ENCODE assay signal across 14 cellular contexts in the genomic region with DNA sequence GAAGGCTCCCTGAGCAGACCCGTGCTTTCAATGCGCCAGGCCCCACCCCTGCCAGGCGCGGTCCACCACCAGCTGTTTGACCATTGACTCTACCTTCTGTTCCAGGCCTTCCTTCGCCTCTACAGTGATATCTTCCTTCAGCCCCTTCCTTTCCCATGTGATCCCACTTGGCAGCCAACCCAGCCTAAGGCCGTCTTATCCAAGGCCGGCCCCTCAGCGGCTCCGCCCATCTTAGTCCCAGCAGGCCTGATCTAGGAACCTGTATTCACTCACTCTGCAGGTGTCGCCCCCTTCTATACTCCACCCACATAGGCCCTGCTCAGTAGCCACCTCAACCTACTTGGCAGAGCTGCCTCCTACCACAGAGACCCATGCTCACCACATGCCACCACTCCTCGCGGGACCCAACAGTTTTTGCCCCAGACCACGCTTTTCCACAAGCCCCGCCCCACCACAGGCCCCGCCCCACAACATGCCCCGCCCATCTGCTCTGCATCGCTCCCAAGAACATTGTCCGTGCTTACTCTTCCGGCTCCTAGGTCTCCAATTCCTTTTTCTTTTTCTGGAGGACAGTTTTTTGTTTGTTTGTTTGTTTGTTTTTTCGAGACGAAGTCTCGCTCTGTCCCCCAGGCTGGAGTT. TPM values are rescaled to one million over a fixed set of nuclear protein-coding genes. Genes with fewer than 3 reads are reported as not detected.
A peak's percentile ranks its signal among the peaks of the same experiment; 100 is the strongest.
DNase-seq lines count a peak whose midpoint lies in the region; ATAC-seq, FAIRE-seq and TF ChIP-seq lines count a peak whose summit lies in the region.
"Had no signal": no experiment of that assay in that cellular context is flagged by ENCODE, and none has a peak within 500 bp of the region (broad histone marks: within the 10 kb centered on the region; RNA-seq: fewer than 3 reads in every experiment).

No MANE protein-coding gene starts in this region.

- peaks cover 43% of the 10 kb centered on the region for H3K79me2 ChIP-seq in endothelial cell of umbilical vein (ENCODE audit: control insufficient read depth, insufficient read depth, low read length)

- DNase-seq in NCI-H345 (lab: John Stamatoyannopoulos, UW): peak; percentile 27
- no peak for DNase-seq in NCI-H345 treated with DMSO at 0.1 percent for 48 hours (lab: John Stamatoyannopoulos, UW; ENCODE audit: unreplicated experiment)
- peak; percentile 41 for DNase-seq in endothelial cell of umbilical vein (ENCODE audit: low read depth, low spot score)
- no peak for DNase-seq in sciatic nerve (ENCODE audit: low spot score)
- DNase-seq in tibial nerve (ENCODE audit: low spot score in 2 of 2): no peak
- DNase-seq in KBM-7: no peak
- DNase-seq: activated CD8-positive, alpha-beta memory T cell treated with anti-CD3 and anti-CD28 coated beads, Interleukin-2, amount 10 ng/mL, durations not matched to agents 7 days and 5 days; midbrain; PC-3; T1000 had no signal

- peak overlapping the region; percentile 94 for H3K4me2 ChIP-seq in endothelial cell of umbilical vein (ENCODE audit: insufficient read depth, low read length)

- H3K27me3 Mint-ChIP-seq in IgD-negative memory B cell: peaks cover 9% of the 10 kb centered on the region

- intact Hi-C loops in endothelial cell of umbilical vein (cut with micrococcal nuclease): loop anchor here (5.0 kb wide), 1 partner anchor 100 kb away; the partner anchor contains the start of gene HSD17B14
- intact Hi-C loops in sciatic nerve (cut with DNase I): no loop called here

- dilution Hi-C loops in endothelial cell of umbilical vein (cut with MboI; ENCODE audit: extremely low pct_ligation_motif_present, low sequenced_read_pairs): no loop called here

- BruUV-seq in endothelial cell of umbilical vein (replicated peaks; lab: Mats Ljungman, UMichigan): no TSS peak

- H3K9me3 ChIP-seq in endothelial cell of umbilical vein (replicated peaks; ENCODE audit: control insufficient read depth, insufficient read depth, low read length) (no peaks in the 10 kb centered on the region), tibial nerve (no peaks in the 10 kb centered on the region)

- FAIRE-seq in endothelial cell of umbilical vein (lab: Jason Lieb, UNC): peak; percentile 59

- POLR2A ChIA-PET in endothelial cell of umbilical vein (lab: Charles Lee): no interaction called here

- H3K9ac ChIP-seq in endothelial cell of umbilical vein (replicated peaks; ENCODE audit: extremely low read depth, insufficient read depth, low read length): no peak overlapping the region

- H3K27ac Mint-ChIP-seq in IgD-negative memory B cell: peak overlapping the region in 1 of 3 donors; percentile 67

- H3K36me3 ChIP-seq in endothelial cell of umbilical vein (ENCODE audit: control insufficient read depth in 2 of 2, extremely low read depth in 1 of 2, insufficient read depth in 2 of 2, low read length in 2 of 2) (peaks cover 8 to 19% of the 10 kb centered on the region in 2 experiments), tibial nerve (peaks cover 0 to 6% (median 0%) of the 10 kb centered on the region in 3 donors)

- peak; percentile 1 for ATAC-seq in sciatic nerve
- ATAC-seq in GM18519 (IDR thresholded peaks at IDR 0.05; ENCODE audit: low FRiP score, unreplicated experiment): no peak
- ATAC-seq: activated CD8-positive, alpha-beta memory T cell treated with anti-CD3 and anti-CD28 coated beads, Interleukin-2, amount 10 ng/mL, durations not matched to agents 7 days and 5 days had no signal

- H3K27me3 ChIP-seq in endothelial cell of umbilical vein (ENCODE audit: control insufficient read depth in 2 of 2, insufficient read depth in 2 of 2, low read length in 2 of 2) (no peaks in the 10 kb centered on the region), tibial nerve (peaks cover 0 to 5% of the 10 kb centered on the region in 2 donors)

- no peaks in the 10 kb centered on the region for H3K9me1 ChIP-seq in endothelial cell of umbilical vein (replicated peaks; ENCODE audit: control insufficient read depth, extremely low read depth, insufficient read depth, low read length)

- peaks cover 0 to 4% (median 0%) of the 10 kb centered on the region in 3 donors for H3K9me3 Mint-ChIP-seq in IgD-negative memory B cell

- 59 to 62% methylated on average over 22 of the region's 22 CpGs for WGBS in tibial nerve, 2 donors

- peaks cover 2% of the 10 kb centered on the region for H3K36me3 Mint-ChIP-seq in IgD-negative memory B cell
- H3K36me3 Mint-ChIP-seq: activated CD8-positive, alpha-beta memory T cell treated with anti-CD3 and anti-CD28 coated beads, Interleukin-2, amount 10 ng/mL, durations not matched to agents 7 days and 5 days had no signal

- peak overlapping the region in 3 of 4 donors; percentile 24 to 72 (median 52) for H3K4me3 Mint-ChIP-seq in IgD-negative memory B cell

- peaks cover 0 to 17% (median 5%) of the 10 kb centered on the region in 3 donors for H3K4me1 Mint-ChIP-seq in IgD-negative memory B cell

- no peak for TF ChIP-seq POLR2A in endothelial cell of umbilical vein (IDR thresholded peaks at IDR 0.05; ENCODE audit: low read depth, low read length)
- TF ChIP-seq POLR2A in tibial nerve (IDR thresholded peaks at IDR 0.05): no peak

- TF ChIP-seq CTCF in endothelial cell of umbilical vein (IDR thresholded peaks at IDR 0.05; ENCODE audit: extremely low read depth in 1 of 2, insufficient read depth in 1 of 2, low read depth in 1 of 2, low read length in 2 of 2) (no peak), tibial nerve (IDR thresholded peaks at IDR 0.05) (no peak)

- H2AFZ ChIP-seq in endothelial cell of umbilical vein (ENCODE audit: low read depth, low read length): no peak overlapping the region

- H3K27ac ChIP-seq in endothelial cell of umbilical vein (ENCODE audit: insufficient read depth, low read depth, low read length) (no peak overlapping the region), tibial nerve (no peak overlapping the region)

- H4K20me1 ChIP-seq in endothelial cell of umbilical vein (replicated peaks; ENCODE audit: control insufficient read depth, extremely low read depth, insufficient read depth, low read length): peaks cover 6% of the 10 kb centered on the region

- H3K4me3 ChIP-seq in endothelial cell of umbilical vein (replicated peaks in 1 of 3; ENCODE audit: insufficient read depth in 1 of 3, low read depth in 1 of 3, low read length in 3 of 3): no peak overlapping the region
- H3K4me3 ChIP-seq in tibial nerve: peak overlapping the region in 1 of 4 donors; percentile 63

- no peak for TF ChIP-seq EP300 in tibial nerve (IDR thresholded peaks at IDR 0.05)

- CTCF ChIA-PET in endothelial cell of umbilical vein (lab: Charles Lee): interaction anchor here (0.6 to 3.5 kb wide), 4 partner anchors 10 to 92 kb away, joined by 3 to 54 read pairs (median 12); partner anchors contain the start of genes CA11 and IZUMO1

- H3K4me1 ChIP-seq in endothelial cell of umbilical vein (ENCODE audit: control insufficient read depth, extremely low read depth, insufficient read depth, low read length): peaks cover 24% of the 10 kb centered on the region
- peaks cover 0 to 36% (median 18%) of the 10 kb centered on the region in 4 donors for H3K4me1 ChIP-seq in tibial nerve

- in situ Hi-C loops in KBM-7 (cut with MboI; ENCODE audit: low pct_unique_long_range_greater_than_20kb, low sequenced_read_pairs): no loop called here

RNA-seq across cellular contexts. Expression of gene RASIP1, which starts 2.9 kb away (rescaled TPM):
- polyA plus RNA-seq in IgD-negative memory B cell (0.26 TPM), endothelial cell of umbilical vein (66.2 and 76.2 TPM in 2 replicates)
- total RNA-seq in endothelial cell of umbilical vein (82.1 and 83.1 TPM in 2 replicates), sciatic nerve (28.0 TPM), tibial nerve (10 to 100 TPM; 12.3 to 23.3 (median 19.8) TPM)
- 37.2 and 37.3 TPM in 2 replicates for polyA plus RNA-seq in endothelial cell of umbilical vein (2011; cell fraction: cytosol; rRNA removed)
- 63.9 and 67.3 TPM in 2 replicates for polyA plus RNA-seq in endothelial cell of umbilical vein (2011; cell fraction: nucleus; rRNA removed)
- 59.3 and 64.5 TPM in 2 replicates for polyA plus RNA-seq in endothelial cell of umbilical vein (2012)
- polyA minus RNA-seq in endothelial cell of umbilical vein: 41.5 and 50.4 TPM in 2 replicates
- 49.6 TPM for polyA minus RNA-seq in endothelial cell of umbilical vein (2011; cell fraction: cytosol; rRNA and poly(A)+ RNA removed)
- 19.5 and 30.3 TPM in 2 replicates for polyA minus RNA-seq in endothelial cell of umbilical vein (2011; cell fraction: nucleus; rRNA and poly(A)+ RNA removed)
- total RNA-seq: activated CD8-positive, alpha-beta memory T cell treated with anti-CD3 and anti-CD28 coated beads, Interleukin-2, amount 10 ng/mL, durations not matched to agents 7 days and 5 days had no signal

RNA-seq across cellular contexts. Expression of gene IZUMO1, which starts 9.2 kb away (rescaled TPM):
- not detected for polyA plus RNA-seq in IgD-negative memory B cell
- total RNA-seq in endothelial cell of umbilical vein: 1.2 TPM in 2 replicates
- polyA plus RNA-seq in endothelial cell of umbilical vein: 0.18 and 0.35 TPM in 2 replicates
- polyA plus RNA-seq in endothelial cell of umbilical vein (2011; cell fraction: cytosol; rRNA removed): 0.13 TPM in 1 of 2 replicates, not detected in the other
- polyA plus RNA-seq in endothelial cell of umbilical vein (2011; cell fraction: nucleus; rRNA removed): 1.8 and 2.2 TPM in 2 replicates
- polyA plus RNA-seq in endothelial cell of umbilical vein (2012): 0.18 and 0.20 TPM in 2 replicates
- not detected in 2 replicates for polyA minus RNA-seq in endothelial cell of umbilical vein
- not detected for polyA minus RNA-seq in endothelial cell of umbilical vein (2011; cell fraction: cytosol; rRNA and poly(A)+ RNA removed)
- 0.96 TPM in 1 of 2 replicates, not detected in the other for polyA minus RNA-seq in endothelial cell of umbilical vein (2011; cell fraction: nucleus; rRNA and poly(A)+ RNA removed)
- 0.27 TPM for total RNA-seq in sciatic nerve
- total RNA-seq in tibial nerve: under 1 TPM in 2 of 4 donors, not detected in 2; 0.21 to 0.30 TPM
- total RNA-seq: activated CD8-positive, alpha-beta memory T cell treated with anti-CD3 and anti-CD28 coated beads, Interleukin-2, amount 10 ng/mL, durations not matched to agents 7 days and 5 days; PC-3; temporal lobe had no signal
- polyA plus RNA-seq: AG04450 had no signal

RNA-seq across cellular contexts. Expression of gene FUT1, which starts 15.0 kb away (rescaled TPM):
- not detected for polyA plus RNA-seq in IgD-negative memory B cell
- total RNA-seq in endothelial cell of umbilical vein: 4.8 and 5.2 TPM in 2 replicates
- 1.9 and 2.6 TPM in 2 replicates for polyA plus RNA-seq in endothelial cell of umbilical vein
- polyA plus RNA-seq in endothelial cell of umbilical vein (2011; cell fraction: cytosol; rRNA removed): 1.3 and 1.7 TPM in 2 replicates
- polyA plus RNA-seq in endothelial cell of umbilical vein (2011; cell fraction: nucleus; rRNA removed): 1.5 and 1.8 TPM in 2 replicates
- 1.3 and 1.5 TPM in 2 replicates for polyA plus RNA-seq in endothelial cell of umbilical vein (2012)
- polyA minus RNA-seq in endothelial cell of umbilical vein: 2.8 and 3.4 TPM in 2 replicates
- 2.6 TPM for polyA minus RNA-seq in endothelial cell of umbilical vein (2011; cell fraction: cytosol; rRNA and poly(A)+ RNA removed)
- polyA minus RNA-seq in endothelial cell of umbilical vein (2011; cell fraction: nucleus; rRNA and poly(A)+ RNA removed): 1.0 and 1.3 TPM in 2 replicates
- 3.6 TPM for total RNA-seq in sciatic nerve
- 1 to 10 TPM in 3 of 4 donors, under 1 TPM in 1; 0.98 to 4.2 (median 2.4) TPM for total RNA-seq in tibial nerve

RNA-seq across cellular contexts. Expression of gene FGF21, which starts 17.8 kb away (rescaled TPM):
- polyA plus RNA-seq in IgD-negative memory B cell (not detected), endothelial cell of umbilical vein (not detected in 2 replicates)
- total RNA-seq in endothelial cell of umbilical vein (not detected in 2 replicates), sciatic nerve (not detected), tibial nerve (not detected)
- polyA plus RNA-seq in endothelial cell of umbilical vein (2011; cell fraction: cytosol; rRNA removed): not detected in 2 replicates
- not detected in 2 replicates for polyA plus RNA-seq in endothelial cell of umbilical vein (2011; cell fraction: nucleus; rRNA removed)
- not detected in 2 replicates for polyA plus RNA-seq in endothelial cell of umbilical vein (2012)
- not detected in 2 replicates for polyA minus RNA-seq in endothelial cell of umbilical vein
- 1.1 TPM for polyA minus RNA-seq in endothelial cell of umbilical vein (2011; cell fraction: cytosol; rRNA and poly(A)+ RNA removed)
- not detected in 2 replicates for polyA minus RNA-seq in endothelial cell of umbilical vein (2011; cell fraction: nucleus; rRNA and poly(A)+ RNA removed)
- total RNA-seq: activated CD8-positive, alpha-beta memory T cell treated with anti-CD3 and anti-CD28 coated beads, Interleukin-2, amount 10 ng/mL, durations not matched to agents 7 days and 5 days; PC-3; temporal lobe had no signal
- polyA plus RNA-seq: AG04450 had no signal

RNA-seq across cellular contexts. Expression of gene MAMSTR, which starts 18.0 kb away (rescaled TPM):
- polyA plus RNA-seq in IgD-negative memory B cell: 0.45 TPM
- total RNA-seq in endothelial cell of umbilical vein: 0.76 and 0.84 TPM in 2 replicates
- 0.57 and 0.94 TPM in 2 replicates for polyA plus RNA-seq in endothelial cell of umbilical vein
- polyA plus RNA-seq in endothelial cell of umbilical vein (2011; cell fraction: cytosol; rRNA removed): 0.52 and 0.69 TPM in 2 replicates
- 1.0 and 1.1 TPM in 2 replicates for polyA plus RNA-seq in endothelial cell of umbilical vein (2011; cell fraction: nucleus; rRNA removed)
- 0.68 and 0.76 TPM in 2 replicates for polyA plus RNA-seq in endothelial cell of umbilical vein (2012)
- polyA minus RNA-seq in endothelial cell of umbilical vein: 0.51 and 0.78 TPM in 2 replicates
- 0.61 TPM for polyA minus RNA-seq in endothelial cell of umbilical vein (2011; cell fraction: cytosol; rRNA and poly(A)+ RNA removed)
- 0.82 and 0.96 TPM in 2 replicates for polyA minus RNA-seq in endothelial cell of umbilical vein (2011; cell fraction: nucleus; rRNA and poly(A)+ RNA removed)
- 5.8 TPM for total RNA-seq in sciatic nerve
- 1 to 10 TPM; 2.7 to 7.2 (median 5.9) TPM for total RNA-seq in tibial nerve

Comparison
In these comparisons a context has a peak if more than half of its experiments do, and no peak if none do; other contexts are left out.
1. DNase-seq: peak in NCI-H345 (single experiment) and endothelial cell of umbilical vein (single experiment); none in NCI-H345 treated with DMSO at 0.1 percent for 48 hours (single experiment), sciatic nerve (single experiment), tibial nerve (0 of 2) and KBM-7 (single experiment).